19 cellular contexts compared by ENCODE assay signal in genomic region chr18:58632557-58632956, GRCh38. TPM values are rescaled to one million over a fixed set of nuclear protein-coding genes. Genes with fewer than 3 reads are reported as not detected.
"Had no signal": no experiment of that assay in that cellular context is flagged by ENCODE, and none has a peak within 500 bp of the region (broad histone marks: within the 10 kb centered on the region; RNA-seq: fewer than 3 reads in every experiment).

No MANE protein-coding gene starts in this region.

- H3K4me3 ChIP-seq: upper lobe of right lung had no signal

- H3K4me1 ChIP-seq: upper lobe of right lung had no signal

- H3K27ac ChIP-seq: epithelial cell of prostate, upper lobe of right lung, VCaP had no signal

- H3K36me3 ChIP-seq: upper lobe of right lung had no signal

- H3K9me3 Mint-ChIP-seq: dendritic cell treated with granulocyte-macrophage colony-stimulating factor and Interleukin-4, amounts not matched to agents 40 ng/mL and 50 ng/mL, for 4 days; effector memory CD8-positive, alpha-beta T cell; immature natural killer cell; memory B cell; stimulated activated naive CD8-positive, alpha-beta T cell treated with anti-CD3 and anti-CD28 coated beads, Interleukin-15, Interleukin-2, amounts not matched to agents 100 ng/mL and 50 ng/mL, for 24 hours had no signal

- H3K4me3 Mint-ChIP-seq: activated CD8-positive, alpha-beta T cell treated with anti-CD3 and anti-CD28 coated beads, Interleukin-2, amount 10 ng/mL, durations not matched to agents 7 days and 5 days; activated T-helper 1 cell treated with anti-CD3 and anti-CD28 coated beads, Interleukin-12 subunit alpha, Interleukin-12 subunit beta, Interleukin-2, Interleukin-4 antibody, amounts not matched to agents 30 ng/mL and 10 ng/mL and 1 ng/mL, durations not matched to agents 14 hours and 24 hours and 36 hours; dendritic cell treated with granulocyte-macrophage colony-stimulating factor and Interleukin-4, amounts not matched to agents 40 ng/mL and 50 ng/mL, for 4 days; effector memory CD8-positive, alpha-beta T cell; immature natural killer cell; memory B cell; stimulated activated naive CD8-positive, alpha-beta T cell treated with anti-CD3 and anti-CD28 coated beads, Interleukin-15, Interleukin-2, amounts not matched to agents 100 ng/mL and 50 ng/mL, for 24 hours had no signal

- H3K36me3 Mint-ChIP-seq: immature natural killer cell, memory B cell had no signal

- H3K27me3 ChIP-seq: upper lobe of right lung had no signal

- H3K27me3 Mint-ChIP-seq: effector memory CD8-positive, alpha-beta T cell; memory B cell; stimulated activated naive CD8-positive, alpha-beta T cell treated with anti-CD3 and anti-CD28 coated beads, Interleukin-15, Interleukin-2, amounts not matched to agents 100 ng/mL and 50 ng/mL, for 24 hours had no signal

- H3K27ac Mint-ChIP-seq: activated CD8-positive, alpha-beta T cell treated with anti-CD3 and anti-CD28 coated beads, Interleukin-2, amount 10 ng/mL, durations not matched to agents 7 days and 5 days; activated T-helper 1 cell treated with anti-CD3 and anti-CD28 coated beads, Interleukin-12 subunit alpha, Interleukin-12 subunit beta, Interleukin-2, Interleukin-4 antibody, amounts not matched to agents 30 ng/mL and 10 ng/mL and 1 ng/mL, durations not matched to agents 14 hours and 24 hours and 36 hours; dendritic cell treated with granulocyte-macrophage colony-stimulating factor and Interleukin-4, amounts not matched to agents 40 ng/mL and 50 ng/mL, for 4 days; effector memory CD8-positive, alpha-beta T cell; immature natural killer cell; memory B cell; stimulated activated naive CD8-positive, alpha-beta T cell treated with anti-CD3 and anti-CD28 coated beads, Interleukin-15, Interleukin-2, amounts not matched to agents 100 ng/mL and 50 ng/mL, for 24 hours had no signal

- DNase-seq: activated CD4-positive, alpha-beta T cell treated with anti-CD3 and anti-CD28 coated beads for 4 hours; activated CD8-positive, alpha-beta memory T cell treated with anti-CD3 and anti-CD28 coated beads, Interleukin-2, amount 50 U/mL, for 48 hours; activated CD8-positive, alpha-beta T cell treated with anti-CD3 and anti-CD28 coated beads, Interleukin-2, amount 10 ng/mL, durations not matched to agents 7 days and 5 days; activated naive CD4-positive, alpha-beta T cell; effector memory CD8-positive, alpha-beta T cell; immature natural killer cell; left colon; stimulated activated CD4-positive, alpha-beta T cell treated with anti-CD3 and anti-CD28 coated beads, Interleukin-4, amount 100 ng/mL, for 1 hour; stimulated activated CD8-positive, alpha-beta memory T cell treated with anti-CD3 and anti-CD28 coated beads, Interleukin-4, amount 100 ng/mL, for 48 hours; T-helper 9 cell; upper lobe of right lung had no signal

- H3K9me3 ChIP-seq: upper lobe of right lung had no signal

- ATAC-seq: activated CD8-positive, alpha-beta T cell treated with anti-CD3 and anti-CD28 coated beads, Interleukin-2, amount 10 ng/mL, durations not matched to agents 7 days and 5 days; effector memory CD8-positive, alpha-beta T cell; left colon; upper lobe of right lung had no signal

RNA-seq across cellular contexts. Expression of gene ALPK2, which starts 3.7 kb away (rescaled TPM):
- total RNA-seq: activated CD8-positive, alpha-beta T cell treated with anti-CD3 and anti-CD28 coated beads, Interleukin-2, amount 10 ng/mL, durations not matched to agents 7 days and 5 days; pulmonary artery endothelial cell had no signal
- polyA plus RNA-seq: neural cell had no signal
